ENCODE assay signal across 31 cellular contexts in the genomic region with DNA sequence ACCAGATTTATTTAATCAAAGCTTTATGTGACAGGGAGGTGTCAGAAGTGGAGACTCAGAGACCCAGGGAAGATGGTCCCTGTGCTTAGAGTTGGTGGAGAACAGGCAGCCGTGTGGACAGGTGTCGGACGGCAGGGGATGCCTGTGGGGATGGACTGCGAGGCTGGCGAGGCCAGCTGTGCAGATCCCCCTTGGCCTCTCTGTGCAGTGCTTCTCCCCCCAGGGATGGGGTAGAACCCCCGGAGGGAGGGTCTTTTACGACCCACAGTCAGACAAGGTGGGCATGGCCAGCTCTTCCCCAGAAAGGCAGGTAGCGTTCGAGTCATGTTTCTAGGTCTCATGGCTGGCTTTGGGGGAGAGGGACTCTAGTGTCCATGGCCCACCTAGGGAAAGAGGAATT. TPM values are rescaled to one million over a fixed set of nuclear protein-coding genes. Genes with fewer than 3 reads are reported as not detected.
"Had no signal": no experiment of that assay in that cellular context is flagged by ENCODE, and none has a peak within 500 bp of the region (broad histone marks: within the 10 kb centered on the region; RNA-seq: fewer than 3 reads in every experiment).

No MANE protein-coding gene starts in this region.

- ATAC-seq: gastroesophageal sphincter; heart left ventricle; naive thymus-derived CD8-positive, alpha-beta T cell had no signal

- DNase-seq: activated CD4-positive, alpha-beta T cell treated with anti-CD3 and anti-CD28 coated beads for 4 hours; activated CD4-positive, alpha-beta T cell treated with anti-CD3 and anti-CD28 coated beads, Interleukin-2, amount 50 U/mL, for 4 hours; activated effector memory CD4-positive, alpha-beta T cell treated with anti-CD3 and anti-CD28 coated beads, Interleukin-2, amount 50 U/mL, for 16 hours; activated naive CD4-positive, alpha-beta T cell treated with anti-CD3 and anti-CD28 coated beads for 36 hours; activated naive CD8-positive, alpha-beta T cell treated with anti-CD3 and anti-CD28 coated beads for 36 hours; adrenal gland; naive thymus-derived CD8-positive, alpha-beta T cell; stimulated activated CD4-positive, alpha-beta T cell treated with anti-CD3 and anti-CD28 coated beads, Interleukin-15, amount 100 ng/mL, for 24 hours; stimulated activated CD4-positive, alpha-beta T cell treated with anti-CD3 and anti-CD28 coated beads, Interleukin-2, amount 100 ng/mL, for 24 hours; stimulated activated naive CD4-positive, alpha-beta T cell treated with Interleukin-2 at 50 U/mL for 16 hours; testis; transverse colon; uterus had no signal

- H3K4me2 ChIP-seq: smooth muscle cell had no signal

- H3K36me3 Mint-ChIP-seq: activated naive CD8-positive, alpha-beta T cell treated with anti-CD3 and anti-CD28 coated beads for 36 hours; brain; memory B cell; naive thymus-derived CD8-positive, alpha-beta T cell had no signal

- H3K36me3 ChIP-seq: adrenal gland, ascending aorta, cardiac muscle cell, gastroesophageal sphincter, heart left ventricle, transverse colon, uterus had no signal

- H3K27me3 ChIP-seq: adrenal gland, ascending aorta, testis, uterus had no signal

- H3K9me3 Mint-ChIP-seq: activated naive CD4-positive, alpha-beta T cell treated with anti-CD3 and anti-CD28 coated beads for 36 hours; activated naive CD8-positive, alpha-beta T cell treated with anti-CD3 and anti-CD28 coated beads for 36 hours; activated T-helper 1 cell treated with anti-CD3 and anti-CD28 coated beads, Interleukin-12 subunit alpha, Interleukin-12 subunit beta, Interleukin-2, Interleukin-4 antibody, amounts not matched to agents 30 ng/mL and 10 ng/mL and 1 ng/mL, durations not matched to agents 14 hours and 24 hours and 36 hours; brain; memory B cell; naive thymus-derived CD8-positive, alpha-beta T cell had no signal

- H3K4me3 Mint-ChIP-seq: activated naive CD4-positive, alpha-beta T cell treated with anti-CD3 and anti-CD28 coated beads for 36 hours; activated naive CD8-positive, alpha-beta T cell treated with anti-CD3 and anti-CD28 coated beads for 36 hours; activated T-helper 1 cell treated with anti-CD3 and anti-CD28 coated beads, Interleukin-12 subunit alpha, Interleukin-12 subunit beta, Interleukin-2, Interleukin-4 antibody, amounts not matched to agents 30 ng/mL and 10 ng/mL and 1 ng/mL, durations not matched to agents 14 hours and 24 hours and 36 hours; memory B cell; naive thymus-derived CD8-positive, alpha-beta T cell had no signal

- FAIRE-seq: endothelial cell of umbilical vein had no signal

- H3K27ac ChIP-seq: adrenal gland, ascending aorta, cardiac muscle cell, gastroesophageal sphincter, heart left ventricle, testis, transverse colon, uterus had no signal

- H3K27me3 Mint-ChIP-seq: activated naive CD8-positive, alpha-beta T cell treated with anti-CD3 and anti-CD28 coated beads for 36 hours; brain; memory B cell; naive thymus-derived CD8-positive, alpha-beta T cell had no signal

- H3K27ac Mint-ChIP-seq: activated naive CD4-positive, alpha-beta T cell treated with anti-CD3 and anti-CD28 coated beads for 36 hours; activated naive CD8-positive, alpha-beta T cell treated with anti-CD3 and anti-CD28 coated beads for 36 hours; activated T-helper 1 cell treated with anti-CD3 and anti-CD28 coated beads, Interleukin-12 subunit alpha, Interleukin-12 subunit beta, Interleukin-2, Interleukin-4 antibody, amounts not matched to agents 30 ng/mL and 10 ng/mL and 1 ng/mL, durations not matched to agents 14 hours and 24 hours and 36 hours; memory B cell; progenitor cell of endocrine pancreas had no signal

- H3K9me3 ChIP-seq: adrenal gland, ascending aorta, gastroesophageal sphincter, heart left ventricle, testis, transverse colon, uterus had no signal

- H3K4me3 ChIP-seq: adrenal gland, ascending aorta, cardiac muscle cell, gastroesophageal sphincter, heart left ventricle, smooth muscle cell, testis, transverse colon, uterus had no signal

RNA-seq across cellular contexts. Expression of a gene that starts 41.1 kb away (rescaled TPM):
- total RNA-seq: activated naive CD4-positive, alpha-beta T cell treated with anti-CD3 and anti-CD28 coated beads for 36 hours; activated naive CD8-positive, alpha-beta T cell treated with anti-CD3 and anti-CD28 coated beads for 36 hours; activated T-helper 1 cell treated with anti-CD3 and anti-CD28 coated beads, Interleukin-12 subunit alpha, Interleukin-12 subunit beta, Interleukin-2, Interleukin-4 antibody, amounts not matched to agents 30 ng/mL and 10 ng/mL and 1 ng/mL, durations not matched to agents 14 hours and 24 hours and 36 hours; adrenal gland; ascending aorta; cardiac muscle cell; cerebellum; endothelial cell of umbilical vein; fibroblast of lung; fibroblast of villous mesenchyme; gastroesophageal sphincter; heart left ventricle; liver; naive thymus-derived CD8-positive, alpha-beta T cell; osteocyte; progenitor cell of endocrine pancreas; renal cortical epithelial cell; smooth muscle cell; T-helper 1 cell treated with Interleukin-12 subunit alpha and Interleukin-12 subunit beta and Interleukin-4 antibody, amounts not matched to agents 30 ng/mL and 1 ng/mL, for 36 hours; testis; transverse colon; uterus had no signal
- polyA plus RNA-seq: adrenal gland; cardiac muscle cell; endothelial cell of umbilical vein; esophagus; fibroblast of lung; heart left ventricle; liver; naive thymus-derived CD8-positive, alpha-beta T cell; smooth muscle cell had no signal

RNA-seq across cellular contexts. Expression of a gene that starts 50.9 kb away (rescaled TPM):
- total RNA-seq: activated T-helper 1 cell treated with anti-CD3 and anti-CD28 coated beads, Interleukin-12 subunit alpha, Interleukin-12 subunit beta, Interleukin-2, Interleukin-4 antibody, amounts not matched to agents 30 ng/mL and 10 ng/mL and 1 ng/mL, durations not matched to agents 14 hours and 24 hours and 36 hours; endothelial cell of umbilical vein; T-helper 1 cell treated with Interleukin-12 subunit alpha and Interleukin-12 subunit beta and Interleukin-4 antibody, amounts not matched to agents 30 ng/mL and 1 ng/mL, for 36 hours had no signal
- polyA plus RNA-seq: endothelial cell of umbilical vein had no signal
